Comparison of ENCODE assay signal across 8 cellular contexts in genomic region chr15:64702816-64703631, GRCh38.
DNase-seq lines count a peak whose midpoint lies in the region; ATAC-seq and TF ChIP-seq lines count a peak whose summit lies in the region.

No MANE protein-coding gene starts in this region.

- ATAC-seq in GM19395 (IDR thresholded peaks at IDR 0.05; ENCODE audit: unreplicated experiment) (peak; percentile 75), HG03571 (IDR thresholded peaks at IDR 0.05; ENCODE audit: unreplicated experiment) (peak; percentile 60)

- peak overlapping the region; percentile 87 for H3K27ac ChIP-seq in BLaER1

- H3K4me2 ChIP-seq in BLaER1, result peak overlapping the region; percentile 98

- no peak for TF ChIP-seq POLR2A in lower leg skin (IDR thresholded peaks at IDR 0.05)

- H3K27me3 ChIP-seq in BLaER1, result no peaks in the 10 kb centered on the region

- no peaks in the 10 kb centered on the region for H3K9me3 ChIP-seq in BLaER1

- intact Hi-C loops in lower leg skin (cut with DNase I; ENCODE audit: low total_unique reads), result no loop called here

- peaks cover 14% of the 10 kb centered on the region for H3K36me3 ChIP-seq in BLaER1

- TF ChIP-seq CTCF in lower leg skin (IDR thresholded peaks at IDR 0.05), result no peak

- H4K20me1 ChIP-seq in BLaER1, result peaks cover 43% of the 10 kb centered on the region

- H3K4me1 ChIP-seq in BLaER1, result peaks cover 50% of the 10 kb centered on the region

- H3K9ac ChIP-seq in BLaER1, result peak overlapping the region; percentile 88

- H3K4me3 ChIP-seq in BLaER1, result peak overlapping the region; percentile 88
- H3K4me3 ChIP-seq in lower leg skin (ENCODE audit: low read depth, poor library complexity, severe bottlenecking), result peak overlapping the region; percentile 95

- DNase-seq in NCI-H774 (lab: John Stamatoyannopoulos, UW) (peak; percentile 92), dermis blood vessel endothelial cell (peak; percentile 96), lower leg skin (ENCODE audit: low spot score in 2 of 2) (peak; percentile 94 to 99)
- peak; percentile 97 to 98 for DNase-seq in activated CD4-positive, alpha-beta T cell treated with anti-CD3 and anti-CD28 coated beads, Interleukin-2, amount 50 U/mL, for 48 hours
- DNase-seq in stimulated activated CD4-positive, alpha-beta T cell treated with anti-CD3 and anti-CD28 coated beads, Interleukin-4, amount 100 ng/mL, for 24 hours, result peak; percentile 96

- 0 to 1% methylated on average over 46 to 61 of the region's 62 CpGs for WGBS in lower leg skin, 2 donors

Comparison
In these comparisons a context has a peak if more than half of its experiments do, and no peak if none do; other contexts are left out.
1. Peak in every context shown above with its lines: DNase-seq, ATAC-seq, H3K4me3 ChIP-seq and H3K27ac ChIP-seq.